Comparison of ENCODE assay signal across 8 cellular contexts in the genomic region with DNA sequence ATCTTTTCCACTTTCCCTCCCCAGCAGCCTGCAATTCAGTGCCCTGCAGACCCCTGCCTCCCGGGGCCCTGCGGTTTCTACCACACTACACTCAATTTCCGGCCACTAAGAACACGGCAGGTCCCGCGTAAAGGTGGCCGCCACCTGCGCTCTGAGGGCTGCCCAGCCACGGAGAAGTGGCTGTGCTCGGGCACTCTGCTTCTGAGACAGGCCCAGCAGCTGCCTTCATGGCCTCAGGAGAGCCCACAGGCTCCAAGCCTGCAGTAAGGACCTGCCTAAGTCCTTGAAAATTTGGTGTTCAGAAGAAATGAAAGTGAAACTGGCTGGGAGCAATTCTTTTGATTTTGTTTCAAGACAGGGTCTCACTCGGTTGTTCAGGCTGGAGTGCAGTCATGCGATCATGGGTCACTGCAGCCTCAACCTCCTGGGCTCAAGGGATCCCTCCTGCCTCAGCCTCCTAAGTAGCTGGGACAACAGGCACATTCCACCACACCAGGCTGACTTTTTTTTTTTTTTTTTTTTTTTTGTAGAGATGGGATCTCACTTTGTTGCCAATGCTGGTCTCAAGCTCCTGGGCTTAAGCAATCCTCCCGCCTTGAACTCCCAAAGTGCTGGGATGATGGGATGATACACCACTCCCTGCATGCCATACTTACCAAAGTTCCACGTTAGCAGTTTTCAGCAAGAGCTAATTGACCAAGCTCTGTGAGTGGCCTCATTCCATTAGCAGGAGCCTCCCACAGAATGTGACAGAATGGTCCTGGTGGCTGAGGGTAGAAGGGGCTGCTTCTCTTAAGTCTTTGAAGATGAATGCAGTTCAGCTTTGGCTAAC. TPM values are rescaled to one million over a fixed set of nuclear protein-coding genes. Genes with fewer than 3 reads are reported as not detected.
A peak's percentile ranks its signal among the peaks of the same experiment; 100 is the strongest.
DNase-seq lines count a peak whose midpoint lies in the region; ATAC-seq and TF ChIP-seq lines count a peak whose summit lies in the region.

No MANE protein-coding gene starts in this region.

- no peaks in the 10 kb centered on the region for H3K79me2 ChIP-seq in OCI-LY1 (ENCODE audit: insufficient read depth, low read length)

- H3K9me3 Mint-ChIP-seq in activated CD4-positive, alpha-beta T cell treated with anti-CD3 and anti-CD28 coated beads for 36 hours (ENCODE audit: low read depth) = no peaks in the 10 kb centered on the region
- H3K9me3 Mint-ChIP-seq in effector memory CD8-positive, alpha-beta T cell = no peaks in the 10 kb centered on the region

- no peaks in the 10 kb centered on the region for H3K36me3 ChIP-seq in OCI-LY1 (ENCODE audit: insufficient read depth, low read length)
- no peaks in the 10 kb centered on the region for H3K36me3 ChIP-seq in stomach

- H3K9ac ChIP-seq in OCI-LY1 (ENCODE audit: low read length) = no peak overlapping the region

- peak overlapping the region; percentile 85 for H3K27ac Mint-ChIP-seq in activated CD4-positive, alpha-beta T cell treated with anti-CD3 and anti-CD28 coated beads for 36 hours
- peak overlapping the region; percentile 69 to 89 for H3K27ac Mint-ChIP-seq in effector memory CD8-positive, alpha-beta T cell

- TF ChIP-seq EP300 in stomach (IDR thresholded peaks at IDR 0.05) = no peak

- H4K20me1 ChIP-seq in OCI-LY1 (ENCODE audit: insufficient read depth, low read length) = no peaks in the 10 kb centered on the region

- H3K4me3 ChIP-seq in OCI-LY1 (ENCODE audit: low read depth, low read length, poor library complexity, severe bottlenecking) (peak overlapping the region; percentile 38), stomach (peak overlapping the region in 3 of 4 donors; percentile 11 to 18 (median 17))

- no peak for TF ChIP-seq CTCF in OCI-LY1 (IDR thresholded peaks at IDR 0.05; ENCODE audit: low read length)
- TF ChIP-seq CTCF in stomach (IDR thresholded peaks at IDR 0.05) = no peak

- H3K27ac ChIP-seq in OCI-LY1 (ENCODE audit: low read depth, low read length, poor library complexity, severe bottlenecking) (no peak overlapping the region), stomach (no peak overlapping the region)

- H3K4me2 ChIP-seq in OCI-LY1 (ENCODE audit: low read length) = peak overlapping the region; percentile 55

- no peaks in the 10 kb centered on the region for H3F3A ChIP-seq in OCI-LY1 (ENCODE audit: insufficient read depth, low read length)

- DNase-seq in activated CD4-positive, alpha-beta T cell treated with anti-CD3 and anti-CD28 coated beads for 36 hours = peak; percentile 41
- DNase-seq in activated CD4-positive, alpha-beta T cell treated with anti-CD3 and anti-CD28 coated beads, Interleukin-2, amount 50 U/mL, for 48 hours = no peak
- no peak for DNase-seq in effector memory CD8-positive, alpha-beta T cell
- DNase-seq in stomach = no peak
- DNase-seq in NCI-H226 = no peak
- DNase-seq in D341Med (ENCODE audit: low spot score) = no peak

- peak overlapping the region; percentile 67 for H3K4me3 Mint-ChIP-seq in activated CD4-positive, alpha-beta T cell treated with anti-CD3 and anti-CD28 coated beads for 36 hours
- H3K4me3 Mint-ChIP-seq in effector memory CD8-positive, alpha-beta T cell = peak overlapping the region; percentile 89 to 91

- ATAC-seq in activated CD4-positive, alpha-beta T cell treated with anti-CD3 and anti-CD28 coated beads for 36 hours = peak; percentile 80
- peak; percentile 42 for ATAC-seq in effector memory CD8-positive, alpha-beta T cell (replicated peaks)
- no peak for ATAC-seq in HG02938 (IDR thresholded peaks at IDR 0.05; ENCODE audit: unreplicated experiment)

- WGBS in stomach, 5 donors = 66 to 77% (median 75%) methylated on average over 12 to 14 of the region's 14 CpGs

- TF ChIP-seq POLR2A in stomach (IDR thresholded peaks at IDR 0.05) = no peak

- H3K9me3 ChIP-seq in OCI-LY1 (ENCODE audit: low read length) (no peaks in the 10 kb centered on the region), stomach (no peaks in the 10 kb centered on the region)

- POLR2A ChIA-PET in activated CD4-positive, alpha-beta T cell treated with anti-CD3 and anti-CD28 coated beads for 36 hours (lab: Charles Lee) = no interaction called here

- no peaks in the 10 kb centered on the region for H3K27me3 ChIP-seq in OCI-LY1 (ENCODE audit: insufficient read depth, low read length)
- H3K27me3 ChIP-seq in stomach = peaks cover 0 to 11% (median 0%) of the 10 kb centered on the region in 3 donors

- H2AFZ ChIP-seq in OCI-LY1 (ENCODE audit: low read length) = no peak overlapping the region

- H3K4me1 Mint-ChIP-seq in activated CD4-positive, alpha-beta T cell treated with anti-CD3 and anti-CD28 coated beads for 36 hours = peaks cover 23% of the 10 kb centered on the region
- peaks cover 7 to 12% of the 10 kb centered on the region in 2 donors for H3K4me1 Mint-ChIP-seq in effector memory CD8-positive, alpha-beta T cell (ENCODE audit: low read depth in 2 of 2)

- H3K4me1 ChIP-seq in OCI-LY1 (ENCODE audit: insufficient read depth, low read length, severe bottlenecking) (peaks cover 10% of the 10 kb centered on the region), stomach (peaks cover 0 to 6% (median 0%) of the 10 kb centered on the region in 4 donors)

- intact Hi-C loops in activated CD4-positive, alpha-beta T cell treated with anti-CD3 and anti-CD28 coated beads for 36 hours (cut with DNase I, micrococcal nuclease) = loop anchor here in 1 of 2 experiments (2.0 kb wide), 1 partner anchor 77 kb away; no protein-coding TSS in a partner anchor
- intact Hi-C loops in stomach (cut with DNase I; ENCODE audit: low total_unique reads) = no loop called here

- CTCF ChIA-PET in activated CD4-positive, alpha-beta T cell treated with anti-CD3 and anti-CD28 coated beads for 36 hours (lab: Charles Lee) = interaction anchor here (1.1 kb wide), 2 partner anchors 28 to 124 kb away, joined by 3 to 5 read pairs; no protein-coding TSS in a partner anchor

- H3K36me3 Mint-ChIP-seq in activated CD4-positive, alpha-beta T cell treated with anti-CD3 and anti-CD28 coated beads for 36 hours (ENCODE audit: low read depth) = no peaks in the 10 kb centered on the region
- no peaks in the 10 kb centered on the region for H3K36me3 Mint-ChIP-seq in effector memory CD8-positive, alpha-beta T cell (ENCODE audit: insufficient read depth)

- H3K27me3 Mint-ChIP-seq in activated CD4-positive, alpha-beta T cell treated with anti-CD3 and anti-CD28 coated beads for 36 hours = no peaks in the 10 kb centered on the region
- H3K27me3 Mint-ChIP-seq in effector memory CD8-positive, alpha-beta T cell = no peaks in the 10 kb centered on the region

- H3K9me2 ChIP-seq in OCI-LY1 (ENCODE audit: low read depth, low read length) = no peaks in the 10 kb centered on the region

RNA-seq across cellular contexts. Expression of a gene that starts 14.6 kb away (rescaled TPM):
- not detected for total RNA-seq in activated CD4-positive, alpha-beta T cell treated with anti-CD3 and anti-CD28 coated beads for 36 hours
- total RNA-seq in stomach = not detected
- polyA plus RNA-seq in stomach = not detected

RNA-seq across cellular contexts. Expression of a gene that starts 42.6 kb away (rescaled TPM):
- not detected for total RNA-seq in activated CD4-positive, alpha-beta T cell treated with anti-CD3 and anti-CD28 coated beads for 36 hours
- total RNA-seq in stomach = not detected
- not detected for polyA plus RNA-seq in stomach
